ENCODE assay signal across 25 cellular contexts in the genomic region with DNA sequence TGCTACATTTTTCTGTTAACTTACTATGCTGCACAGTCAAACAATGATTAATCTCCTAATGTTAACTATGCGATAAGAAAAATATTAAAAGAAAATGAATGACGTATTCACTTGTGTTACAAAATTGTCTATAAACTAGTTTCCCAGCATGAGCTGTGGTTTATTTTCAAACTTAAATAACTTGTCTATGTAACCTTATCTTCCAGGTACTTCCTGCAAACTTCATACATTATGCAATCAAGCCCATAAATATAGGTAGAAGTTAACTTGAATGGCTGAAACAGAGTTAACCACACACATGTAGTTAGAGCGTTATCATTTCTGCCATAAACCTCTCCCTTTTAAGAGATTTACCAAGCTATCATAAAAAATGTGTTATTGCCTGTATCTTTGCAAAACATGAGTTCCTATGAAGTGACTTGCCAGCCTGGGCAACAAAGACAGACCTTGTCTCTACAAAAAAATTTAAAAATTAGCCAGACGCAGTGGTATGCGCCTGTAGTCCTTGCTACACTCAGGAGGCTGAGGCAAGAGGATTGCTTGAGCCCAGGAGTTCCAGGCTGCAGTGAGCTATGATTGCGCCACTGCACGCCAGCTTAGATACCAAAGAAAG.
DNase-seq lines count a peak whose midpoint lies in the region; TF ChIP-seq lines count a peak whose summit lies in the region.
"Had no signal": no experiment of that assay in that cellular context is flagged by ENCODE, and none has a peak within 500 bp of the region (broad histone marks: within the 10 kb centered on the region; RNA-seq: fewer than 3 reads in every experiment).

No MANE protein-coding gene starts in this region.

- H3K9me3 ChIP-seq in mucosa of rectum (ENCODE audit: control insufficient read depth in 2 of 2, low read length in 2 of 2), result no peaks in the 10 kb centered on the region
- H3K9me3 ChIP-seq: breast epithelium, suprapubic skin had no signal

- no peak overlapping the region for H3K9ac ChIP-seq in mucosa of rectum (ENCODE audit: low read depth in 1 of 2, low read length in 2 of 2)
- H3K9ac ChIP-seq: GM23248, KMS-11 had no signal

- DNase-seq in GF-D8 (lab: John Stamatoyannopoulos, UW) (peak; percentile 99), NB4 (ENCODE audit: low read depth) (peak; percentile 52), amniotic epithelial cell (ENCODE audit: low read depth) (peak; percentile 87), NCI-H128 (lab: John Stamatoyannopoulos, UW; ENCODE audit: unreplicated experiment) (no peak), DMS153 treated with DMSO at 0.1 percent for 48 hours (lab: John Stamatoyannopoulos, UW; ENCODE audit: unreplicated experiment) (no peak), kidney tubule cell (ENCODE audit: low spot score) (no peak)
- no peak for DNase-seq in stimulated activated CD4-positive, alpha-beta T cell treated with anti-CD3 and anti-CD28 coated beads, Interleukin-1b, Interleukin-23, amount 100 ng/mL, for 48 hours
- DNase-seq: activated CD4-positive, alpha-beta memory T cell treated with anti-CD3 and anti-CD28 coated beads for 36 hours; activated gamma-delta T cell; C1 segment of cervical spinal cord; DMS 273 treated with DMSO at 0.1 percent for 48 hours; GM23248; hippocampal formation; mammary epithelial cell; naive B cell; NCI-H1105; NCI-H2081 treated with DMSO at 0.1 percent for 48 hours; NCI-H510A treated with DMSO at 0.1 percent for 48 hours; right cardiac atrium; SHP77 treated with DMSO at 0.1 percent for 48 hours; stimulated activated CD4-positive, alpha-beta T cell treated with anti-CD3 and anti-CD28 coated beads, Interleukin-15, amount 100 ng/mL, for 24 hours had no signal

- H3K4me3 ChIP-seq in NB4 (ENCODE audit: low read depth, low read length), result no peak overlapping the region
- peak overlapping the region; percentile 6 to 15 for H3K4me3 ChIP-seq in mucosa of rectum (ENCODE audit: low read length in 2 of 2)
- H3K4me3 ChIP-seq: breast epithelium, GM23248, suprapubic skin had no signal

- no peak for TF ChIP-seq POLR2A in NB4 (IDR thresholded peaks at IDR 0.05; ENCODE audit: extremely low read depth, insufficient read length)

- peaks cover 4 to 25% of the 10 kb centered on the region in 2 donors for H3K4me1 ChIP-seq in mucosa of rectum (ENCODE audit: control insufficient read depth in 2 of 2, insufficient read depth in 2 of 2, low read length in 2 of 2)
- H3K4me1 ChIP-seq: breast epithelium, suprapubic skin had no signal

- TF ChIP-seq CTCF in NB4 (IDR thresholded peaks at IDR 0.05; ENCODE audit: low read depth, low read length), result no peak

- no peaks in the 10 kb centered on the region for H3K36me3 ChIP-seq in mucosa of rectum (ENCODE audit: control insufficient read depth in 2 of 2, insufficient read depth in 2 of 2, low read length in 2 of 2)
- H3K36me3 ChIP-seq: breast epithelium, suprapubic skin had no signal

- H3K27ac ChIP-seq in mucosa of rectum (ENCODE audit: low read depth in 2 of 2, low read length in 2 of 2), result peak overlapping the region; percentile 62 to 67
- H3K27ac ChIP-seq: breast epithelium, GM23248, KMS-11, suprapubic skin had no signal

- H3K27me3 ChIP-seq in mucosa of rectum (ENCODE audit: control insufficient read depth in 2 of 2, insufficient read depth in 2 of 2, low read length in 2 of 2), result no peaks in the 10 kb centered on the region
- H3K27me3 ChIP-seq: breast epithelium, suprapubic skin had no signal

Comparison
In these comparisons a context has a peak if more than half of its experiments do, and no peak if none do; other contexts are left out.
1. DNase-seq: peak in GF-D8 (single experiment), NB4 (single experiment) and amniotic epithelial cell (single experiment); none in NCI-H128 (single experiment), stimulated activated CD4-positive, alpha-beta T cell treated with anti-CD3 and anti-CD28 coated beads, Interleukin-1b, Interleukin-23, amount 100 ng/mL, for 48 hours (single experiment), DMS153 treated with DMSO at 0.1 percent for 48 hours (single experiment) and kidney tubule cell (single experiment).